In genomic region chr13:82291852-82292251, GRCh38 we compare ENCODE assay signal across 24 cellular contexts.
"Had no signal": no experiment of that assay in that cellular context is flagged by ENCODE, and none has a peak within 500 bp of the region (broad histone marks: within the 10 kb centered on the region; RNA-seq: fewer than 3 reads in every experiment).

No MANE protein-coding gene starts in this region.

- DNase-seq: colonic mucosa; cortex of kidney; effector CD8-positive, alpha-beta T cell; effector memory CD8-positive, alpha-beta T cell; endodermal cell; erythroblast; esophagus squamous epithelium; foreskin fibroblast; foreskin melanocyte; gastrocnemius medialis; glutamatergic neuron; head of caudate nucleus; heart right ventricle; hippocampal formation; left cardiac atrium; left ventricle myocardium inferior; lower lobe of right lung; mesenchymal stem cell; midbrain had no signal

- H3K9me3 ChIP-seq: colonic mucosa, esophagus squamous epithelium, gastrocnemius medialis, left ventricle myocardium inferior, lower lobe of right lung had no signal

- H3K36me3 ChIP-seq: colonic mucosa, esophagus squamous epithelium, gastrocnemius medialis, heart right ventricle, left ventricle myocardium inferior, lower lobe of right lung had no signal

- H3K27ac ChIP-seq: colonic mucosa, epithelial cell of prostate, esophagus squamous epithelium, gastrocnemius medialis, heart right ventricle, left ventricle myocardium inferior, lower lobe of right lung had no signal

- H3K27me3 ChIP-seq: colonic mucosa, esophagus squamous epithelium, gastrocnemius medialis, heart right ventricle had no signal

- ATAC-seq: effector memory CD8-positive, alpha-beta T cell; esophagus mucosa; gastrocnemius medialis; heart right ventricle; left cardiac atrium; lower lobe of right lung had no signal

- H3K4me1 ChIP-seq: colonic mucosa, esophagus squamous epithelium, gastrocnemius medialis, left ventricle myocardium inferior, lower lobe of right lung had no signal

- H3K4me3 ChIP-seq: colonic mucosa, esophagus squamous epithelium, gastrocnemius medialis, heart right ventricle, left ventricle myocardium inferior, lower lobe of right lung had no signal

- FAIRE-seq: endometrium, islet of Langerhans, keratinocyte had no signal
